In the genomic region with DNA sequence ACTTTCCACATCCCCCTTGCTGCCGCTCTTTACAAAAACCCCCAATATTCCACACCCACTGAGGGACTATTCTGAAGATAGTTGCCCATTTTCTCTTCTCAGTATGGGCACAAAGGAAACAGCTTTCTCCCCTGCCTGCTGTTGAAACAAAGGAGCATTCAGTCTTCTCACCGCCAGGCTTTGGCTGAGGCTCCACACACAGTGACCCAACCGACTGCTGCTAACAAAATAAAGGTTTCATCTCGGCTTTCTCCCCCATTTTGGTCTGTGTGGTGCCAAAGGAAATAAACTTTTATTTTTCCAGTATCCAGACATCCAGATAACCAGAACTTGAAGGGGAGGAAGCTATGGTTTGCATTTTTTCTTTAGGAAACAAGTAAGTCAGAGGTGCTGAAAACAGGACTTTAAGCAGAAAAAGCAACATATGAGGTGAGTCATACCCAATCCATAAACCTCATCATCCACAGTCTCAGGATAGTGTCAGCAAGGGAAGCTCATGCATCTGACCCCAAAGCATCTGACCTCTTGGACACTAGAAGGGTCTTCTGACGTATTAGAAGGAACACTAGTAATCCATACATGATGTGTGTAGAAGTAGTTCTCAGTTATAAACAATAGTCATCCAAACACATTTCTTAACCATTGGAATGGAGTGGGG, we compare ENCODE assay signal across 11 cellular contexts. TPM values are rescaled to one million over a fixed set of nuclear protein-coding genes. Genes with fewer than 3 reads are reported as not detected.
DNase-seq lines count a peak whose midpoint lies in the region; ATAC-seq and FAIRE-seq lines count a peak whose summit lies in the region.
"Had no signal": no experiment of that assay in that cellular context is flagged by ENCODE, and none has a peak within 500 bp of the region (broad histone marks: within the 10 kb centered on the region; RNA-seq: fewer than 3 reads in every experiment).

No MANE protein-coding gene starts in this region.

- DNase-seq in NCI-H2227 (lab: John Stamatoyannopoulos, UW; ENCODE audit: unreplicated experiment) (peak; percentile 24), NCI-H2227 treated with DMSO at 0.1 percent for 48 hours (lab: John Stamatoyannopoulos, UW) (no peak), mesendoderm (peak; percentile 58), aorta (peak in 1 of 2 donors; percentile 59), NCI-H2029 treated with DMSO at 0.1 percent for 48 hours (lab: John Stamatoyannopoulos, UW) (no peak)
- no peak for DNase-seq in activated CD4-positive, CD25-positive, alpha-beta regulatory T cell (lab: John Stamatoyannopoulos, UW)
- DNase-seq: 8988T had no signal

- H3K4me3 ChIP-seq in mesendoderm (ENCODE audit: low read length) (no peak overlapping the region), aorta (ENCODE audit: low read length in 2 of 2) (peak overlapping the region in 1 of 2 donors; percentile 39)

- peak overlapping the region; percentile 66 for H2AK5ac ChIP-seq in mesendoderm (ENCODE audit: low read length)

- peak; percentile 62 for FAIRE-seq in endometrium (lab: Jason Lieb, UNC)
- FAIRE-seq: islet of Langerhans had no signal

- H3K27ac ChIP-seq in mesendoderm (ENCODE audit: low read depth, low read length) (no peak overlapping the region), aorta (ENCODE audit: low read depth in 1 of 2, low read length in 2 of 2) (peak overlapping the region; percentile 72 to 98)

- ATAC-seq in aorta (ENCODE audit: low FRiP score) (no peak), HG03571 (IDR thresholded peaks at IDR 0.05; ENCODE audit: unreplicated experiment) (no peak)

- peak overlapping the region; percentile 33 for H3K18ac ChIP-seq in mesendoderm (ENCODE audit: low read length)

- H3K27me3 ChIP-seq in mesendoderm (ENCODE audit: insufficient read depth, low read length, poor library complexity), result no peaks in the 10 kb centered on the region
- no peaks in the 10 kb centered on the region for H3K27me3 ChIP-seq in aorta (ENCODE audit: control insufficient read depth in 1 of 2, insufficient read depth in 2 of 2, low read length in 1 of 2)

- peak overlapping the region; percentile 50 for H3K9ac ChIP-seq in mesendoderm (ENCODE audit: low read length)

- WGBS in mesendoderm (ENCODE audit: extremely low coverage, insufficient coverage, low lambda C conversion rate), result no CpG with 5 or more reads among the region's 5 CpGs
- 4 to 7% methylated on average over 5 of the region's 5 CpGs for WGBS in aorta, 2 donors

- intact Hi-C loops in aorta (cut with DNase I), result no loop called here

- no peaks in the 10 kb centered on the region for H3K9me3 ChIP-seq in aorta (ENCODE audit: control insufficient read depth, low read length)

- no peak overlapping the region for H2BK15ac ChIP-seq in mesendoderm (replicated peaks; ENCODE audit: low read depth)

- peaks cover 48% of the 10 kb centered on the region for H3K79me2 ChIP-seq in mesendoderm (ENCODE audit: control insufficient read depth, insufficient read depth, low read length)

- peak overlapping the region; percentile 81 for H3K56ac ChIP-seq in mesendoderm (ENCODE audit: low read length)

- no peak overlapping the region for H3K23ac ChIP-seq in mesendoderm (ENCODE audit: low read length)

- no peak overlapping the region for H4K5ac ChIP-seq in mesendoderm (ENCODE audit: low read length)

- H3K4me1 ChIP-seq in mesendoderm (ENCODE audit: control insufficient read depth, low read depth, low read length) (peaks cover 28% of the 10 kb centered on the region), aorta (ENCODE audit: control insufficient read depth in 1 of 2, insufficient read depth in 2 of 2, low read length in 2 of 2) (peaks cover 7 to 11% of the 10 kb centered on the region in 2 donors)

- peaks cover 43% of the 10 kb centered on the region for H3K79me1 ChIP-seq in mesendoderm (ENCODE audit: low read length)

- no peak overlapping the region for H3K4ac ChIP-seq in mesendoderm (ENCODE audit: low read depth, low read length)

- H3K36me3 ChIP-seq in mesendoderm (ENCODE audit: control insufficient read depth, insufficient read depth, low read length), result no peaks in the 10 kb centered on the region
- H3K36me3 ChIP-seq in aorta (ENCODE audit: control insufficient read depth in 1 of 2, insufficient read depth in 2 of 2, low read length in 1 of 2), result no peaks in the 10 kb centered on the region

- H2BK5ac ChIP-seq in mesendoderm (ENCODE audit: low read length), result peak overlapping the region; percentile 35

- no peak overlapping the region for H4K8ac ChIP-seq in mesendoderm (ENCODE audit: low read depth, low read length)

- H3K4me2 ChIP-seq in mesendoderm (ENCODE audit: low read length), result peak overlapping the region; percentile 5

- H2BK120ac ChIP-seq in mesendoderm (ENCODE audit: low read depth, low read length), result no peak overlapping the region

RNA-seq across cellular contexts. Expression of gene CLMP, which starts 6.4 kb away (rescaled TPM):
- 35.1 TPM for polyA plus RNA-seq in mesendoderm (2013, experiment 1 of 2)
- polyA plus RNA-seq in mesendoderm (2013, experiment 2 of 2), result 38.9 TPM
- total RNA-seq in aorta, result 100 to 1,000 TPM in 1 of 2 donors, 10 to 100 TPM in 1; 70.9 to 107 TPM
- 10 to 100 TPM in 1 of 2 donors, 1 to 10 TPM in 1; 8.2 to 23.8 TPM for polyA plus RNA-seq in aorta
- total RNA-seq: activated CD8-positive, alpha-beta memory T cell treated with anti-CD3 and anti-CD28 coated beads for 36 hours had no signal

Comparison
In these comparisons a context has a peak if more than half of its experiments do, and no peak if none do; other contexts are left out.
1. DNase-seq: peak in NCI-H2227 (single experiment) and mesendoderm (single experiment); none in NCI-H2227 treated with DMSO at 0.1 percent for 48 hours (single experiment), activated CD4-positive, CD25-positive, alpha-beta regulatory T cell (0 of 4) and NCI-H2029 treated with DMSO at 0.1 percent for 48 hours (single experiment).